ENCODE assay signal across 28 cellular contexts in the genomic region with DNA sequence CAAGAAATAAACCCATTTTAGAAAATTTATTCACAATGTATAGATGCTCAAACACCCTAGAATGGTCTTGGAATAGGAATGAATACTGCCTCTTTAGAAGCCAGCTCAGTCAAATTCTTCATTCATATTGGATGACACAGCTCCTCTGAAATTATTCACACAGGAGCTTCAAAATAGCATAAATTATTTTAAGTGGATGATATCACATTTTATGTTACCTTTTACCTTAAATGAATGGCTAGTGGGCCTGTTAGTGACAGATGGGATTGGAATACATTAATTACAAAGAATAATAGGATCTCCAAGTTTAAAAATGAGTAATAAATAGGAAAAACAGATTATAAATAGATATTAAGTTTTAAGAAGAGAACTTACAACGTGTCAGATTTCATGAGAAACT.
"Had no signal": no experiment of that assay in that cellular context is flagged by ENCODE, and none has a peak within 500 bp of the region (broad histone marks: within the 10 kb centered on the region; RNA-seq: fewer than 3 reads in every experiment).

No MANE protein-coding gene starts in this region.

- H3K27ac ChIP-seq: breast epithelium, coronary artery, esophagus muscularis mucosa, gastroesophageal sphincter, left ventricle myocardium inferior, right lobe of liver, thoracic aorta, upper lobe of left lung, VCaP had no signal

- H3K36me3 Mint-ChIP-seq: activated CD8-positive, alpha-beta memory T cell treated with anti-CD3 and anti-CD28 coated beads, Interleukin-2, amount 10 ng/mL, durations not matched to agents 7 days and 5 days; naive thymus-derived CD4-positive, alpha-beta T cell; stimulated activated naive B cell treated with anti-CD40 and anti-IgM and Interleukin-4, amounts not matched to agents 10 μg/mL and 1 μg/mL and 100 μg/mL, for 72 hours had no signal

- H3K36me3 ChIP-seq: breast epithelium, esophagus muscularis mucosa, gastroesophageal sphincter, left ventricle myocardium inferior, right lobe of liver, thoracic aorta, upper lobe of left lung had no signal

- H3K27ac Mint-ChIP-seq: activated CD4-positive, alpha-beta T cell treated with anti-CD3 and anti-CD28 coated beads, Interleukin-2, amount 10 ng/mL, durations not matched to agents 7 days and 5 days; activated CD8-positive, alpha-beta memory T cell treated with anti-CD3 and anti-CD28 coated beads, Interleukin-2, amount 10 ng/mL, durations not matched to agents 7 days and 5 days; activated CD8-positive, alpha-beta T cell treated with anti-CD3 and anti-CD28 coated beads for 36 hours; activated naive CD8-positive, alpha-beta T cell treated with anti-CD3 and anti-CD28 coated beads, Interleukin-2, amount 50 U/mL, for 24 hours; activated T-helper 1 cell treated with anti-CD3 and anti-CD28 coated beads, Interleukin-12 subunit alpha, Interleukin-12 subunit beta, Interleukin-2, Interleukin-4 antibody, amounts not matched to agents 30 ng/mL and 10 ng/mL and 1 ng/mL, durations not matched to agents 14 hours and 24 hours and 36 hours; naive thymus-derived CD4-positive, alpha-beta T cell; stimulated activated naive B cell treated with anti-CD40 and anti-IgM and Interleukin-4, amounts not matched to agents 10 μg/mL and 1 μg/mL and 100 μg/mL, for 72 hours had no signal

- DNase-seq: activated CD4-positive, alpha-beta T cell treated with anti-CD3 and anti-CD28 coated beads, Interleukin-2, amount 10 ng/mL, durations not matched to agents 7 days and 5 days; activated CD4-positive, CD25-positive, alpha-beta regulatory T cell treated with anti-CD3 and anti-CD28 coated beads, Interleukin-2, amount 50 U/mL, for 72 hours; activated CD8-positive, alpha-beta memory T cell treated with anti-CD3 and anti-CD28 coated beads, Interleukin-2, amount 10 ng/mL, durations not matched to agents 7 days and 5 days; activated CD8-positive, alpha-beta T cell treated with anti-CD3 and anti-CD28 coated beads for 36 hours; activated gamma-delta T cell; activated naive CD4-positive, alpha-beta T cell treated with anti-CD3 and anti-CD28 coated beads, Interleukin-2, amount 50 U/mL, for 16 hours; activated naive CD8-positive, alpha-beta T cell treated with anti-CD3 and anti-CD28 coated beads, Interleukin-2, amount 50 U/mL, for 24 hours; activated T-cell treated with anti-CD3 and anti-CD28 coated beads for 4 hours; anterior cingulate cortex; head of caudate nucleus; left ventricle myocardium inferior; naive thymus-derived CD4-positive, alpha-beta T cell; occipital lobe; posterior cingulate gyrus; right lobe of liver; small intestine; stimulated activated CD4-positive, alpha-beta T cell treated with anti-CD3 and anti-CD28 coated beads, Interleukin-15, amount 100 ng/mL, for 24 hours; stimulated activated naive B cell treated with anti-CD40 and anti-IgM and Interleukin-4, amounts not matched to agents 10 μg/mL and 1 μg/mL and 100 μg/mL, for 72 hours; upper lobe of left lung had no signal

- H3K9me3 Mint-ChIP-seq: activated CD4-positive, alpha-beta T cell treated with anti-CD3 and anti-CD28 coated beads, Interleukin-2, amount 10 ng/mL, durations not matched to agents 7 days and 5 days; activated CD8-positive, alpha-beta T cell treated with anti-CD3 and anti-CD28 coated beads for 36 hours; activated naive CD8-positive, alpha-beta T cell treated with anti-CD3 and anti-CD28 coated beads, Interleukin-2, amount 50 U/mL, for 24 hours; activated T-helper 1 cell treated with anti-CD3 and anti-CD28 coated beads, Interleukin-12 subunit alpha, Interleukin-12 subunit beta, Interleukin-2, Interleukin-4 antibody, amounts not matched to agents 30 ng/mL and 10 ng/mL and 1 ng/mL, durations not matched to agents 14 hours and 24 hours and 36 hours; central memory CD8-positive, alpha-beta T cell; neural crest cell had no signal

- H3K4me1 ChIP-seq: breast epithelium, esophagus muscularis mucosa, gastroesophageal sphincter, left ventricle myocardium inferior, right lobe of liver, upper lobe of left lung had no signal

- H3K4me3 ChIP-seq: breast epithelium, coronary artery, esophagus muscularis mucosa, gastroesophageal sphincter, left ventricle myocardium inferior, right lobe of liver, thoracic aorta, upper lobe of left lung had no signal

- H3K27me3 Mint-ChIP-seq: activated CD8-positive, alpha-beta T cell treated with anti-CD3 and anti-CD28 coated beads for 36 hours; activated naive CD8-positive, alpha-beta T cell treated with anti-CD3 and anti-CD28 coated beads, Interleukin-2, amount 50 U/mL, for 24 hours; stimulated activated naive B cell treated with anti-CD40 and anti-IgM and Interleukin-4, amounts not matched to agents 10 μg/mL and 1 μg/mL and 100 μg/mL, for 72 hours had no signal

- H3K9me3 ChIP-seq: breast epithelium, esophagus muscularis mucosa, gastroesophageal sphincter, left ventricle myocardium inferior, right lobe of liver, thoracic aorta, upper lobe of left lung had no signal

- ATAC-seq: activated CD8-positive, alpha-beta memory T cell treated with anti-CD3 and anti-CD28 coated beads, Interleukin-2, amount 10 ng/mL, durations not matched to agents 7 days and 5 days; activated CD8-positive, alpha-beta T cell treated with anti-CD3 and anti-CD28 coated beads for 36 hours; activated naive CD8-positive, alpha-beta T cell treated with anti-CD3 and anti-CD28 coated beads, Interleukin-2, amount 50 U/mL, for 24 hours; gastroesophageal sphincter; naive thymus-derived CD4-positive, alpha-beta T cell; right lobe of liver; stimulated activated naive B cell treated with anti-CD40 and anti-IgM and Interleukin-4, amounts not matched to agents 10 μg/mL and 1 μg/mL and 100 μg/mL, for 72 hours had no signal

- H3K4me1 Mint-ChIP-seq: activated CD4-positive, alpha-beta T cell treated with anti-CD3 and anti-CD28 coated beads, Interleukin-2, amount 10 ng/mL, durations not matched to agents 7 days and 5 days; activated CD8-positive, alpha-beta memory T cell treated with anti-CD3 and anti-CD28 coated beads, Interleukin-2, amount 10 ng/mL, durations not matched to agents 7 days and 5 days; activated naive CD8-positive, alpha-beta T cell treated with anti-CD3 and anti-CD28 coated beads, Interleukin-2, amount 50 U/mL, for 24 hours; central memory CD8-positive, alpha-beta T cell; naive thymus-derived CD4-positive, alpha-beta T cell; stimulated activated naive B cell treated with anti-CD40 and anti-IgM and Interleukin-4, amounts not matched to agents 10 μg/mL and 1 μg/mL and 100 μg/mL, for 72 hours had no signal

- H3K27me3 ChIP-seq: breast epithelium, esophagus muscularis mucosa, gastroesophageal sphincter, right lobe of liver, upper lobe of left lung had no signal

- H3K4me3 Mint-ChIP-seq: activated CD4-positive, alpha-beta T cell treated with anti-CD3 and anti-CD28 coated beads, Interleukin-2, amount 10 ng/mL, durations not matched to agents 7 days and 5 days; activated CD8-positive, alpha-beta memory T cell treated with anti-CD3 and anti-CD28 coated beads, Interleukin-2, amount 10 ng/mL, durations not matched to agents 7 days and 5 days; activated CD8-positive, alpha-beta T cell treated with anti-CD3 and anti-CD28 coated beads for 36 hours; activated naive CD8-positive, alpha-beta T cell treated with anti-CD3 and anti-CD28 coated beads, Interleukin-2, amount 50 U/mL, for 24 hours; activated T-helper 1 cell treated with anti-CD3 and anti-CD28 coated beads, Interleukin-12 subunit alpha, Interleukin-12 subunit beta, Interleukin-2, Interleukin-4 antibody, amounts not matched to agents 30 ng/mL and 10 ng/mL and 1 ng/mL, durations not matched to agents 14 hours and 24 hours and 36 hours; central memory CD8-positive, alpha-beta T cell; naive thymus-derived CD4-positive, alpha-beta T cell; neural crest cell; stimulated activated naive B cell treated with anti-CD40 and anti-IgM and Interleukin-4, amounts not matched to agents 10 μg/mL and 1 μg/mL and 100 μg/mL, for 72 hours had no signal
